ENCODE assay signal across 1 cellular context in the genomic region with DNA sequence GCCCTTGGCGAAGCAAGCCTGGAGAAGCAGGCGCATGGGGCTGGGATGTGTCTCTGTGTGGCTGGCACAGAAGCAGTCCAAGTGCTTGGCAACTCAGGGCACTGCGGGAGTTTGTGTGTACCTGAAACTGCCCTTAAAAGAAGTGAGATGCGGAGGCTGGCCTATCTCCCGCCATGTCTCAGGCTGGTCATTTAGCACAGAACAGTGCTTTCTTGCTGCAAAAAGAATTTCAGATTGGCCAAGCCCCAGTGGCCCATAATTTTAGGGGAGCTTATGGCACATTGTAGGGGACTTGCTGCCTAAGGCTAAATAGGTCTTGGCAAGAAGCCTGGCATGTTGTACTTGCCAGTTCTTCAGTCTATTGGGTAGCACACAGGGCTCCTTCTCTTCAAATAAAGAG.
TF ChIP-seq lines count a peak whose summit lies in the region.

No MANE protein-coding gene starts in this region.

TF ChIP-seq in GM23338, 12 proteins besides CTCF, POLR2A, EP300 and RAD21 (continued from another document):
- TF ChIP-seq, protein P1, sequence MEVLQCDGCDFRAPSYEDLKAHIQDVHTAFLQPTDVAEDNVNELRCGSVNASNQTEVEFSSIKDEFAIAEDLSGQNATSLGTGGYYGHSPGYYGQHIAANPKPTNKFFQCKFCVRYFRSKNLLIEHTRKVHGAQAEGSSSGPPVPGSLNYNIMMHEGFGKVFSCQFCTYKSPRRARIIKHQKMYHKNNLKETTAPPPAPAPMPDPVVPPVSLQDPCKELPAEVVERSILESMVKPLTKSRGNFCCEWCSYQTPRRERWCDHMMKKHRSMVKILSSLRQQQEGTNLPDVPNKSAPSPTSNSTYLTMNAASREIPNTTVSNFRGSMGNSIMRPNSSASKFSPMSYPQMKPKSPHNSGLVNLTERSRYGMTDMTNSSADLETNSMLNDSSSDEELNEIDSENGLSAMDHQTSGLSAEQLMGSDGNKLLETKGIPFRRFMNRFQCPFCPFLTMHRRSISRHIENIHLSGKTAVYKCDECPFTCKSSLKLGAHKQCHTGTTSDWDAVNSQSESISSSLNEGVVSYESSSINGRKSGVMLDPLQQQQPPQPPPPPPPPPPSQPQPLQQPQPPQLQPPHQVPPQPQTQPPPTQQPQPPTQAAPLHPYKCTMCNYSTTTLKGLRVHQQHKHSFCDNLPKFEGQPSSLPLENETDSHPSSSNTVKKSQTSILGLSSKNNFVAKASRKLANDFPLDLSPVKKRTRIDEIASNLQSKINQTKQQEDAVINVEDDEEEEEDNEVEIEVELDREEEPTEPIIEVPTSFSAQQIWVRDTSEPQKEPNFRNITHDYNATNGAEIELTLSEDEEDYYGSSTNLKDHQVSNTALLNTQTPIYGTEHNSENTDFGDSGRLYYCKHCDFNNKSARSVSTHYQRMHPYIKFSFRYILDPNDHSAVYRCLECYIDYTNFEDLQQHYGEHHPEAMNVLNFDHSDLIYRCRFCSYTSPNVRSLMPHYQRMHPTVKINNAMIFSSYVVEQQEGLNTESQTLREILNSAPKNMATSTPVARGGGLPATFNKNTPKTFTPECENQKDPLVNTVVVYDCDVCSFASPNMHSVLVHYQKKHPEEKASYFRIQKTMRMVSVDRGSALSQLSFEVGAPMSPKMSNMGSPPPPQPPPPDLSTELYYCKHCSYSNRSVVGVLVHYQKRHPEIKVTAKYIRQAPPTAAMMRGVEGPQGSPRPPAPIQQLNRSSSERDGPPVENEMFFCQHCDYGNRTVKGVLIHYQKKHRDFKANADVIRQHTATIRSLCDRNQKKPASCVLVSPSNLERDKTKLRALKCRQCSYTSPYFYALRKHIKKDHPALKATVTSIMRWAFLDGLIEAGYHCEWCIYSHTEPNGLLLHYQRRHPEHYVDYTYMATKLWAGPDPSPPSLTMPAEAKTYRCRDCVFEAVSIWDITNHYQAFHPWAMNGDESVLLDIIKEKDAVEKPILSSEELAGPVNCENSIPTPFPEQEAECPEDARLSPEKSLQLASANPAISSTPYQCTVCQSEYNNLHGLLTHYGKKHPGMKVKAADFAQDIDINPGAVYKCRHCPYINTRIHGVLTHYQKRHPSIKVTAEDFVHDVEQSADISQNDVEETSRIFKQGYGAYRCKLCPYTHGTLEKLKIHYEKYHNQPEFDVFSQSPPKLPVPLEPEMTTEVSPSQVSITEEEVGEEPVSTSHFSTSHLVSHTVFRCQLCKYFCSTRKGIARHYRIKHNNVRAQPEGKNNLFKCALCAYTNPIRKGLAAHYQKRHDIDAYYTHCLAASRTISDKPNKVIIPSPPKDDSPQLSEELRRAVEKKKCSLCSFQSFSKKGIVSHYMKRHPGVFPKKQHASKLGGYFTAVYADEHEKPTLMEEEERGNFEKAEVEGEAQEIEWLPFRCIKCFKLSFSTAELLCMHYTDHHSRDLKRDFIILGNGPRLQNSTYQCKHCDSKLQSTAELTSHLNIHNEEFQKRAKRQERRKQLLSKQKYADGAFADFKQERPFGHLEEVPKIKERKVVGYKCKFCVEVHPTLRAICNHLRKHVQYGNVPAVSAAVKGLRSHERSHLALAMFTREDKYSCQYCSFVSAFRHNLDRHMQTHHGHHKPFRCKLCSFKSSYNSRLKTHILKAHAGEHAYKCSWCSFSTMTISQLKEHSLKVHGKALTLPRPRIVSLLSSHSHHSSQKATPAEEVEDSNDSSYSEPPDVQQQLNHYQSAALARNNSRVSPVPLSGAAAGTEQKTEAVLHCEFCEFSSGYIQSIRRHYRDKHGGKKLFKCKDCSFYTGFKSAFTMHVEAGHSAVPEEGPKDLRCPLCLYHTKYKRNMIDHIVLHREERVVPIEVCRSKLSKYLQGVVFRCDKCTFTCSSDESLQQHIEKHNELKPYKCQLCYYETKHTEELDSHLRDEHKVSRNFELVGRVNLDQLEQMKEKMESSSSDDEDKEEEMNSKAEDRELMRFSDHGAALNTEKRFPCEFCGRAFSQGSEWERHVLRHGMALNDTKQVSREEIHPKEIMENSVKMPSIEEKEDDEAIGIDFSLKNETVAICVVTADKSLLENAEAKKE (CRISPR knock-in tag; IDR thresholded peaks at IDR 0.05), result no peak
- no peak for TF ChIP-seq CREB1 (CRISPR knock-in tag; IDR thresholded peaks at IDR 0.05; ENCODE audit: low read depth)
- no peak for TF ChIP-seq NANOG (IDR thresholded peaks at IDR 0.05; ENCODE audit: borderline replicate concordance)
- TF ChIP-seq, protein P2, sequence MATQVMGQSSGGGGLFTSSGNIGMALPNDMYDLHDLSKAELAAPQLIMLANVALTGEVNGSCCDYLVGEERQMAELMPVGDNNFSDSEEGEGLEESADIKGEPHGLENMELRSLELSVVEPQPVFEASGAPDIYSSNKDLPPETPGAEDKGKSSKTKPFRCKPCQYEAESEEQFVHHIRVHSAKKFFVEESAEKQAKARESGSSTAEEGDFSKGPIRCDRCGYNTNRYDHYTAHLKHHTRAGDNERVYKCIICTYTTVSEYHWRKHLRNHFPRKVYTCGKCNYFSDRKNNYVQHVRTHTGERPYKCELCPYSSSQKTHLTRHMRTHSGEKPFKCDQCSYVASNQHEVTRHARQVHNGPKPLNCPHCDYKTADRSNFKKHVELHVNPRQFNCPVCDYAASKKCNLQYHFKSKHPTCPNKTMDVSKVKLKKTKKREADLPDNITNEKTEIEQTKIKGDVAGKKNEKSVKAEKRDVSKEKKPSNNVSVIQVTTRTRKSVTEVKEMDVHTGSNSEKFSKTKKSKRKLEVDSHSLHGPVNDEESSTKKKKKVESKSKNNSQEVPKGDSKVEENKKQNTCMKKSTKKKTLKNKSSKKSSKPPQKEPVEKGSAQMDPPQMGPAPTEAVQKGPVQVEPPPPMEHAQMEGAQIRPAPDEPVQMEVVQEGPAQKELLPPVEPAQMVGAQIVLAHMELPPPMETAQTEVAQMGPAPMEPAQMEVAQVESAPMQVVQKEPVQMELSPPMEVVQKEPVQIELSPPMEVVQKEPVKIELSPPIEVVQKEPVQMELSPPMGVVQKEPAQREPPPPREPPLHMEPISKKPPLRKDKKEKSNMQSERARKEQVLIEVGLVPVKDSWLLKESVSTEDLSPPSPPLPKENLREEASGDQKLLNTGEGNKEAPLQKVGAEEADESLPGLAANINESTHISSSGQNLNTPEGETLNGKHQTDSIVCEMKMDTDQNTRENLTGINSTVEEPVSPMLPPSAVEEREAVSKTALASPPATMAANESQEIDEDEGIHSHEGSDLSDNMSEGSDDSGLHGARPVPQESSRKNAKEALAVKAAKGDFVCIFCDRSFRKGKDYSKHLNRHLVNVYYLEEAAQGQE (IDR thresholded peaks at IDR 0.05; ENCODE audit: unreplicated experiment), result no peak
- no peak for TF ChIP-seq ZNF331 (CRISPR knock-in tag; IDR thresholded peaks at IDR 0.05; ENCODE audit: low read depth)
- no peak for TF ChIP-seq STAT1 (IDR thresholded peaks at IDR 0.05; ENCODE audit: unreplicated experiment)
- TF ChIP-seq EZH2phosphoT487 (IDR thresholded peaks at IDR 0.05; ENCODE audit: unreplicated experiment), result no peak
